ENCODE assay signal across 3 cellular contexts in genomic region chr9:126563556-126563955, GRCh38.
TF ChIP-seq lines count a peak whose summit lies in the region.

No MANE protein-coding gene starts in this region.

TF ChIP-seq in A549, 52 proteins besides CTCF, POLR2A, EP300 and RAD21:
- TF ChIP-seq, protein P1, sequence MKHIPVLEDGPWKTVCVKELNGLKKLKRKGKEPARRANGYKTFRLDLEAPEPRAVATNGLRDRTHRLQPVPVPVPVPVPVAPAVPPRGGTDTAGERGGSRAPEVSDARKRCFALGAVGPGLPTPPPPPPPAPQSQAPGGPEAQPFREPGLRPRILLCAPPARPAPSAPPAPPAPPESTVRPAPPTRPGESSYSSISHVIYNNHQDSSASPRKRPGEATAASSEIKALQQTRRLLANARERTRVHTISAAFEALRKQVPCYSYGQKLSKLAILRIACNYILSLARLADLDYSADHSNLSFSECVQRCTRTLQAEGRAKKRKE (CRISPR knock-in tag; IDR thresholded peaks at IDR 0.05; ENCODE audit: low read depth) = no peak
- TF ChIP-seq FOSB (CRISPR knock-in tag; IDR thresholded peaks at IDR 0.05) (no peak), HEYL (CRISPR knock-in tag; IDR thresholded peaks at IDR 0.05) (no peak), RCOR1 (IDR thresholded peaks at IDR 0.05; ENCODE audit: low read depth, low read length) (no peak), SMC3 (IDR thresholded peaks at IDR 0.05) (no peak), PHF8 (IDR thresholded peaks at IDR 0.05; ENCODE audit: borderline replicate concordance, low read depth) (no peak), FOXS1 (CRISPR knock-in tag; IDR thresholded peaks at IDR 0.05) (no peak), GATA3 (IDR thresholded peaks at IDR 0.05; ENCODE audit: borderline replicate concordance) (no peak), EHF (CRISPR knock-in tag; IDR thresholded peaks at IDR 0.05) (no peak), CHD2 (IDR thresholded peaks at IDR 0.05; ENCODE audit: low read length, partially characterized antibody) (no peak), ELK1 (IDR thresholded peaks at IDR 0.05; ENCODE audit: low read depth, low read length) (no peak), RARB (CRISPR knock-in tag; IDR thresholded peaks at IDR 0.05) (no peak), BHLHE40 (IDR thresholded peaks at IDR 0.05; ENCODE audit: low read depth, low read length) (no peak)

TF ChIP-seq in H1, 55 proteins besides CTCF, POLR2A, EP300 and RAD21 (continues in another document):
- TF ChIP-seq SRF (IDR thresholded peaks at IDR 0.05; ENCODE audit: low read depth, low read length) (no peak), EZH2 (IDR thresholded peaks at IDR 0.05; ENCODE audit: low read depth, low read length, severe bottlenecking) (no peak), SAP30 (IDR thresholded peaks at IDR 0.05; ENCODE audit: insufficient read depth, insufficient replicate concordance, low read length) (no peak), TAF1 (IDR thresholded peaks at IDR 0.05; ENCODE audit: low read depth, low read length) (no peak), CTBP2 (IDR thresholded peaks at IDR 0.05; ENCODE audit: borderline replicate concordance, insufficient read depth, insufficient read length, low read length) (no peak), RNF2 (IDR thresholded peaks at IDR 0.05; ENCODE audit: borderline replicate concordance, low read depth, low read length, missing control alignments, poor library complexity, severe bottlenecking) (no peak), JUND (IDR thresholded peaks at IDR 0.05; ENCODE audit: low read length) (no peak), HDAC2 (IDR thresholded peaks at IDR 0.05; ENCODE audit: borderline replicate concordance in 1 of 2, low read depth in 2 of 2, low read length in 2 of 2) (no peak), ZNF274 (IDR thresholded peaks at IDR 0.05; ENCODE audit: borderline replicate concordance, extremely low read depth, low read length) (no peak), SIN3A (conservative IDR thresholded peaks at IDR 0.05 in 1 of 2, IDR thresholded peaks at IDR 0.05 in 1 of 2; ENCODE audit: low read depth in 1 of 2, low read length in 2 of 2) (no peak), CHD1 (IDR thresholded peaks at IDR 0.05; ENCODE audit: low read depth, low read length) (no peak)
- TF ChIP-seq, protein P2, sequence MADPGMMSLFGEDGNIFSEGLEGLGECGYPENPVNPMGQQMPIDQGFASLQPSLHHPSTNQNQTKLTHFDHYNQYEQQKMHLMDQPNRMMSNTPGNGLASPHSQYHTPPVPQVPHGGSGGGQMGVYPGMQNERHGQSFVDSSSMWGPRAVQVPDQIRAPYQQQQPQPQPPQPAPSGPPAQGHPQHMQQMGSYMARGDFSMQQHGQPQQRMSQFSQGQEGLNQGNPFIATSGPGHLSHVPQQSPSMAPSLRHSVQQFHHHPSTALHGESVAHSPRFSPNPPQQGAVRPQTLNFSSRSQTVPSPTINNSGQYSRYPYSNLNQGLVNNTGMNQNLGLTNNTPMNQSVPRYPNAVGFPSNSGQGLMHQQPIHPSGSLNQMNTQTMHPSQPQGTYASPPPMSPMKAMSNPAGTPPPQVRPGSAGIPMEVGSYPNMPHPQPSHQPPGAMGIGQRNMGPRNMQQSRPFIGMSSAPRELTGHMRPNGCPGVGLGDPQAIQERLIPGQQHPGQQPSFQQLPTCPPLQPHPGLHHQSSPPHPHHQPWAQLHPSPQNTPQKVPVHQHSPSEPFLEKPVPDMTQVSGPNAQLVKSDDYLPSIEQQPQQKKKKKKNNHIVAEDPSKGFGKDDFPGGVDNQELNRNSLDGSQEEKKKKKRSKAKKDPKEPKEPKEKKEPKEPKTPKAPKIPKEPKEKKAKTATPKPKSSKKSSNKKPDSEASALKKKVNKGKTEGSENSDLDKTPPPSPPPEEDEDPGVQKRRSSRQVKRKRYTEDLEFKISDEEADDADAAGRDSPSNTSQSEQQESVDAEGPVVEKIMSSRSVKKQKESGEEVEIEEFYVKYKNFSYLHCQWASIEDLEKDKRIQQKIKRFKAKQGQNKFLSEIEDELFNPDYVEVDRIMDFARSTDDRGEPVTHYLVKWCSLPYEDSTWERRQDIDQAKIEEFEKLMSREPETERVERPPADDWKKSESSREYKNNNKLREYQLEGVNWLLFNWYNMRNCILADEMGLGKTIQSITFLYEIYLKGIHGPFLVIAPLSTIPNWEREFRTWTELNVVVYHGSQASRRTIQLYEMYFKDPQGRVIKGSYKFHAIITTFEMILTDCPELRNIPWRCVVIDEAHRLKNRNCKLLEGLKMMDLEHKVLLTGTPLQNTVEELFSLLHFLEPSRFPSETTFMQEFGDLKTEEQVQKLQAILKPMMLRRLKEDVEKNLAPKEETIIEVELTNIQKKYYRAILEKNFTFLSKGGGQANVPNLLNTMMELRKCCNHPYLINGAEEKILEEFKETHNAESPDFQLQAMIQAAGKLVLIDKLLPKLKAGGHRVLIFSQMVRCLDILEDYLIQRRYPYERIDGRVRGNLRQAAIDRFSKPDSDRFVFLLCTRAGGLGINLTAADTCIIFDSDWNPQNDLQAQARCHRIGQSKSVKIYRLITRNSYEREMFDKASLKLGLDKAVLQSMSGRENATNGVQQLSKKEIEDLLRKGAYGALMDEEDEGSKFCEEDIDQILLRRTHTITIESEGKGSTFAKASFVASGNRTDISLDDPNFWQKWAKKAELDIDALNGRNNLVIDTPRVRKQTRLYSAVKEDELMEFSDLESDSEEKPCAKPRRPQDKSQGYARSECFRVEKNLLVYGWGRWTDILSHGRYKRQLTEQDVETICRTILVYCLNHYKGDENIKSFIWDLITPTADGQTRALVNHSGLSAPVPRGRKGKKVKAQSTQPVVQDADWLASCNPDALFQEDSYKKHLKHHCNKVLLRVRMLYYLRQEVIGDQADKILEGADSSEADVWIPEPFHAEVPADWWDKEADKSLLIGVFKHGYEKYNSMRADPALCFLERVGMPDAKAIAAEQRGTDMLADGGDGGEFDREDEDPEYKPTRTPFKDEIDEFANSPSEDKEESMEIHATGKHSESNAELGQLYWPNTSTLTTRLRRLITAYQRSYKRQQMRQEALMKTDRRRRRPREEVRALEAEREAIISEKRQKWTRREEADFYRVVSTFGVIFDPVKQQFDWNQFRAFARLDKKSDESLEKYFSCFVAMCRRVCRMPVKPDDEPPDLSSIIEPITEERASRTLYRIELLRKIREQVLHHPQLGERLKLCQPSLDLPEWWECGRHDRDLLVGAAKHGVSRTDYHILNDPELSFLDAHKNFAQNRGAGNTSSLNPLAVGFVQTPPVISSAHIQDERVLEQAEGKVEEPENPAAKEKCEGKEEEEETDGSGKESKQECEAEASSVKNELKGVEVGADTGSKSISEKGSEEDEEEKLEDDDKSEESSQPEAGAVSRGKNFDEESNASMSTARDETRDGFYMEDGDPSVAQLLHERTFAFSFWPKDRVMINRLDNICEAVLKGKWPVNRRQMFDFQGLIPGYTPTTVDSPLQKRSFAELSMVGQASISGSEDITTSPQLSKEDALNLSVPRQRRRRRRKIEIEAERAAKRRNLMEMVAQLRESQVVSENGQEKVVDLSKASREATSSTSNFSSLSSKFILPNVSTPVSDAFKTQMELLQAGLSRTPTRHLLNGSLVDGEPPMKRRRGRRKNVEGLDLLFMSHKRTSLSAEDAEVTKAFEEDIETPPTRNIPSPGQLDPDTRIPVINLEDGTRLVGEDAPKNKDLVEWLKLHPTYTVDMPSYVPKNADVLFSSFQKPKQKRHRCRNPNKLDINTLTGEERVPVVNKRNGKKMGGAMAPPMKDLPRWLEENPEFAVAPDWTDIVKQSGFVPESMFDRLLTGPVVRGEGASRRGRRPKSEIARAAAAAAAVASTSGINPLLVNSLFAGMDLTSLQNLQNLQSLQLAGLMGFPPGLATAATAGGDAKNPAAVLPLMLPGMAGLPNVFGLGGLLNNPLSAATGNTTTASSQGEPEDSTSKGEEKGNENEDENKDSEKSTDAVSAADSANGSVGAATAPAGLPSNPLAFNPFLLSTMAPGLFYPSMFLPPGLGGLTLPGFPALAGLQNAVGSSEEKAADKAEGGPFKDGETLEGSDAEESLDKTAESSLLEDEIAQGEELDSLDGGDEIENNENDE (IDR thresholded peaks at IDR 0.05; ENCODE audit: insufficient replicate concordance, low read length) = no peak

TF ChIP-seq in GM12891, 5 proteins besides CTCF, POLR2A, EP300 and RAD21:
- TF ChIP-seq PAX5 (IDR thresholded peaks at IDR 0.05; ENCODE audit: insufficient read depth, low read length, severe bottlenecking) = no peak
- no peak for TF ChIP-seq POLR2AphosphoS5 (IDR thresholded peaks at IDR 0.05; ENCODE audit: low read depth, low read length)
- TF ChIP-seq SPI1 (IDR thresholded peaks at IDR 0.05; ENCODE audit: low read depth, low read length) = no peak
- TF ChIP-seq POU2F2 (IDR thresholded peaks at IDR 0.05; ENCODE audit: low read depth, low read length) = no peak
- TF ChIP-seq TAF1 (IDR thresholded peaks at IDR 0.05; ENCODE audit: low read depth, low read length) = no peak
